Comparison of ENCODE assay signal across 8 cellular contexts in genomic region chr20:1894471-1894950, GRCh38. TPM values are rescaled to one million over a fixed set of nuclear protein-coding genes. Genes with fewer than 3 reads are reported as not detected.
DNase-seq lines count a peak whose midpoint lies in the region; TF ChIP-seq lines count a peak whose summit lies in the region.

No MANE protein-coding gene starts in this region.

- no peaks in the 10 kb centered on the region for H4K20me1 ChIP-seq in hepatocyte (ENCODE audit: insufficient read depth, poor library complexity, severe bottlenecking)

- peak overlapping the region; percentile 90 for H2AFZ ChIP-seq in hepatocyte

- H3K27me3 ChIP-seq in hepatocyte, result no peaks in the 10 kb centered on the region

- peaks cover 18% of the 10 kb centered on the region for H3K4me1 ChIP-seq in hepatocyte (ENCODE audit: insufficient read depth)

- H3K9me3 ChIP-seq in hepatocyte (ENCODE audit: low read depth), result no peaks in the 10 kb centered on the region

- no peak overlapping the region for H3K4me3 Mint-ChIP-seq in immature natural killer cell

- H3K9me2 ChIP-seq in hepatocyte (replicated peaks; ENCODE audit: insufficient read depth), result no peaks in the 10 kb centered on the region

- no peaks in the 10 kb centered on the region for H3K36me3 Mint-ChIP-seq in immature natural killer cell

- 1% methylated on average over 14 of the region's 70 CpGs for WGBS in hepatocyte (ENCODE audit: low lambda C conversion rate, missing lambda C conversion rate)

- H3K4me2 ChIP-seq in hepatocyte, result peak overlapping the region; percentile 98

- no peak overlapping the region for H3K27ac Mint-ChIP-seq in immature natural killer cell

- H3K27ac ChIP-seq in angular gyrus (ENCODE audit: low read depth, low read length) (peak overlapping the region; percentile 98), hepatocyte (peak overlapping the region; percentile 95)

- peaks cover 0 to 4% of the 10 kb centered on the region in 2 donors for H3K4me1 Mint-ChIP-seq in immature natural killer cell

- peak; percentile 20 for DNase-seq in GM04503 (ENCODE audit: low read depth)
- peak; percentile 74 for DNase-seq in M059J (ENCODE audit: low read depth)
- DNase-seq in hepatocyte (ENCODE audit: low spot score), result peak; percentile 87
- peak; percentile 77 for DNase-seq in retina
- no peak for DNase-seq in NAMALWA (ENCODE audit: low spot score)
- DNase-seq in immature natural killer cell, result no peak
- no peak for DNase-seq in epidermal melanocyte (ENCODE audit: insufficient read length, low spot score)

- peaks cover 22% of the 10 kb centered on the region for H3K79me2 ChIP-seq in hepatocyte

- TF ChIP-seq CTCF in hepatocyte (IDR thresholded peaks at IDR 0.05; ENCODE audit: poor library complexity), result no peak

- peak overlapping the region; percentile 82 for H3K4me3 ChIP-seq in hepatocyte

- H3K27me3 Mint-ChIP-seq in immature natural killer cell (ENCODE audit: low read depth in 3 of 3), result peaks cover 2 to 18% (median 9%) of the 10 kb centered on the region in 3 donors

- H3K36me3 ChIP-seq in hepatocyte (replicated peaks; ENCODE audit: insufficient read depth, low read depth), result no peaks in the 10 kb centered on the region

- H3K9me3 Mint-ChIP-seq in immature natural killer cell, result no peaks in the 10 kb centered on the region

RNA-seq across cellular contexts. Expression of gene SIRPA, which starts 0.7 kb away (rescaled TPM):
- 25.1 and 42.4 TPM in 2 replicates for total RNA-seq in M059J (2014; rRNA removed; shearing (Covaris generic))
- 14.0 and 16.0 TPM in 2 replicates for total RNA-seq in hepatocyte
- polyA plus RNA-seq in hepatocyte, result 14.4 and 18.6 TPM in 2 replicates
- polyA plus RNA-seq in immature natural killer cell, result under 1 TPM in 2 of 3 donors, not detected in 1; 0.29 to 0.39 TPM

Comparison
In these comparisons a context has a peak if more than half of its experiments do, and no peak if none do; other contexts are left out.
1. DNase-seq: peak in GM04503 (single experiment), M059J (single experiment), hepatocyte (single experiment) and retina (single experiment); none in NAMALWA (single experiment), immature natural killer cell (0 of 3) and epidermal melanocyte (single experiment).